Comparison of ENCODE assay signal across 1 cellular context in genomic region chr18:71374294-71374693, GRCh38.
TF ChIP-seq lines count a peak whose summit lies in the region.

No MANE protein-coding gene starts in this region.

TF ChIP-seq in endothelial cell of umbilical vein, 7 proteins besides CTCF, POLR2A, EP300 and RAD21:
- TF ChIP-seq GATA2 (IDR thresholded peaks at IDR 0.05; ENCODE audit: insufficient read depth, insufficient read length, low read depth, low read length) (no peak), FOS (IDR thresholded peaks at IDR 0.05; ENCODE audit: borderline replicate concordance, insufficient read depth, low read length) (no peak), POLR2AphosphoS5 (IDR thresholded peaks at IDR 0.05; ENCODE audit: insufficient read depth, low read depth, low read length) (no peak), EZH2 (IDR thresholded peaks at IDR 0.05; ENCODE audit: borderline replicate concordance, low read depth, low read length, severe bottlenecking) (no peak), JUN (IDR thresholded peaks at IDR 0.05; ENCODE audit: borderline replicate concordance, insufficient read depth, insufficient read length, low read depth) (no peak), MYC (IDR thresholded peaks at IDR 0.05; ENCODE audit: low read depth, low read length) (no peak)
- TF ChIP-seq, protein P1, sequence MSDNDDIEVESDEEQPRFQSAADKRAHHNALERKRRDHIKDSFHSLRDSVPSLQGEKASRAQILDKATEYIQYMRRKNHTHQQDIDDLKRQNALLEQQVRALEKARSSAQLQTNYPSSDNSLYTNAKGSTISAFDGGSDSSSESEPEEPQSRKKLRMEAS (IDR thresholded peaks at IDR 0.05; ENCODE audit: insufficient read depth, insufficient read length): no peak
TF ChIP-seq in endothelial cell of umbilical vein: peak in this region for 0.
